In the genomic region with DNA sequence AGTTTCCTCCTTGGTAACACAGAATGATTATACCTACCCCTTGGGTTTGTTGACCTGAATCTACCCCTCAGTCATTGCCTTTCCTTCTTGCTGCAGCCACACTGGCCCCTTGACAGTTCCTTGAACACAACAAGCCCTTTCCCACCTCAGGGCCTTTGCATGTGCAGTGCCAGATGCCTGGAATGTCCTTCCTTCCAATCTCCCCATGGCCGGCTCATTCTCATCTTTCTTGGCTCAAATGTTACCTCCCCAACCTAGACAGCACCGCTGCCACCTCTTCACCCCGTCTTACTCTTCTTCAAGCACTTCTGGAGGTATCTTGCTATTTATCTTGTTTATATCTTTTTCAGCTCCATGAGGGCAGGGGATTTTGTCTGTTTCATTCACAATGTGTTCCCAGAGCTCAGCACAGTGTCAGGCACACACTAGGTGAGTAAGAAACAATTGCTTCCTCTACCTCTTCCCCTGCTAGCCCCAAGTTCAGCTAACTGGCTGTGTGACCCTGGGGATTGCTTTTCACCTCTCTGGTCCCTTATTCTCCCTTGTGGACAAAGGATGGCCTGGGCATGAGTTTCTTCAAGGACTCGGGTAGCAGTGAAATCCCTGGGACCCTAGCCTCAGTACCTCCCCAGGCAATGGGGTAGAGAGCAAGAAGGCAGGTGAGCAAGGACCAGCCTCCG, we compare ENCODE assay signal across 19 cellular contexts.
DNase-seq lines count a peak whose midpoint lies in the region; ATAC-seq, FAIRE-seq and TF ChIP-seq lines count a peak whose summit lies in the region.
"Had no signal": no experiment of that assay in that cellular context is flagged by ENCODE, and none has a peak within 500 bp of the region (broad histone marks: within the 10 kb centered on the region; RNA-seq: fewer than 3 reads in every experiment).

No MANE protein-coding gene starts in this region.

- WGBS in H1 (ENCODE audit: extremely low coverage in 1 of 2, insufficient coverage in 1 of 2, insufficient read length in 1 of 2, insufficient replicate concordance in 2 of 2, low coverage in 1 of 2, low lambda C conversion rate in 2 of 2, missing lambda C conversion rate in 1 of 2), 2 experiments: 90% methylated on average over 4 of the region's 5 CpGs; no CpG with 5 or more reads in 1 of the 2 experiments
- 79 to 80% methylated on average over 4 to 5 of the region's 5 CpGs for WGBS in testis, 2 donors

- no peak overlapping the region for H2BK120ac ChIP-seq in H1 (replicated peaks; ENCODE audit: low read depth, low read length)

- H3K4me3 ChIP-seq in H1 (ENCODE audit: extremely low read depth in 1 of 4, insufficient read depth in 2 of 4, low read depth in 3 of 4, low read length in 4 of 4) (no peak overlapping the region), muscle layer of duodenum (ENCODE audit: low read depth in 1 of 2, low read length in 2 of 2) (no peak overlapping the region), testis (no peak overlapping the region)
- H3K4me3 ChIP-seq: GM12878 had no signal

- H2BK5ac ChIP-seq in H1 (ENCODE audit: low read depth, low read length): no peak overlapping the region

- no peak overlapping the region for H2BK12ac ChIP-seq in H1 (ENCODE audit: low read depth, low read length)

- H3K27ac ChIP-seq in RWPE1: peak overlapping the region; percentile 91
- H3K27ac ChIP-seq in H1 (ENCODE audit: low read depth, low read length): no peak overlapping the region
- H3K27ac ChIP-seq in muscle layer of duodenum (ENCODE audit: low read length): peak overlapping the region; percentile 25
- H3K27ac ChIP-seq in testis: peak overlapping the region; percentile 20 to 74
- H3K27ac ChIP-seq in foreskin keratinocyte: no peak overlapping the region

- no peak overlapping the region; the same call in 1 of the 2 replicates for H2BK15ac ChIP-seq in H1 (ENCODE audit: low read length)

- H3K23me2 ChIP-seq in H1 (ENCODE audit: low read depth, low read length): no peaks in the 10 kb centered on the region

- no peak overlapping the region for H4K8ac ChIP-seq in H1 (ENCODE audit: extremely low read depth, insufficient read depth, low read length)

- TF ChIP-seq EP300 in H1 (IDR thresholded peaks at IDR 0.05; ENCODE audit: borderline replicate concordance in 1 of 2, low read depth in 2 of 2, low read length in 2 of 2): no peak

- TF ChIP-seq CTCF in RWPE1 (conservative IDR thresholded peaks at IDR 0.05; ENCODE audit: low read depth): no peak
- no peak for TF ChIP-seq CTCF in H1 (IDR thresholded peaks at IDR 0.05; ENCODE audit: control extremely low read depth in 1 of 3, insufficient read depth in 1 of 3, low read depth in 1 of 3, low read length in 3 of 3)
- TF ChIP-seq CTCF in testis (IDR thresholded peaks at IDR 0.05): no peak
- no peak for TF ChIP-seq CTCF in foreskin keratinocyte (conservative IDR thresholded peaks at IDR 0.05)

- H3K9me3 ChIP-seq in H1 (ENCODE audit: insufficient read depth in 2 of 2, low read depth in 1 of 2, low read length in 1 of 2) (no peaks in the 10 kb centered on the region), muscle layer of duodenum (ENCODE audit: control insufficient read depth in 1 of 2, low read length in 2 of 2) (no peaks in the 10 kb centered on the region), testis (no peaks in the 10 kb centered on the region)

- TF ChIP-seq RAD21 in H1 (IDR thresholded peaks at IDR 0.05 in 1 of 2, conservative IDR thresholded peaks at IDR 0.05 in 1 of 2; ENCODE audit: low read depth in 2 of 2, low read length in 2 of 2): no peak

- H3K4me2 ChIP-seq in H1 (ENCODE audit: insufficient read depth in 1 of 2, low read depth in 2 of 2, low read length in 2 of 2): no peak overlapping the region

- H3K4me1 ChIP-seq in H1 (replicated peaks in 1 of 4; ENCODE audit: control insufficient read depth in 3 of 4, insufficient read depth in 4 of 4, low read length in 3 of 4): peaks cover 0 to 7% (median 3%) of the 10 kb centered on the region in 4 experiments; a peak in 4 of 7 replicates
- H3K4me1 ChIP-seq in muscle layer of duodenum (ENCODE audit: control insufficient read depth in 1 of 2, insufficient read depth in 2 of 2, low read length in 2 of 2): peaks cover 1 to 18% of the 10 kb centered on the region in 2 donors
- H3K4me1 ChIP-seq in testis: peaks cover 22% of the 10 kb centered on the region
- H3K4me1 ChIP-seq in foreskin keratinocyte: peaks cover 5% of the 10 kb centered on the region

- no peak overlapping the region for H3K4ac ChIP-seq in H1 (replicated peaks; ENCODE audit: insufficient read length, low read depth, low read length)

- FAIRE-seq in H1 (lab: Jason Lieb, UNC): no peak
- FAIRE-seq: GM12878 had no signal

- H3K79me1 ChIP-seq in H1 (ENCODE audit: low read depth, low read length): no peaks in the 10 kb centered on the region

- intact Hi-C loops in testis (cut with DNase I; ENCODE audit: low total_unique reads): no loop called here

- no peaks in the 10 kb centered on the region for H4K20me1 ChIP-seq in H1 (replicated peaks in 1 of 2; ENCODE audit: control insufficient read depth in 1 of 2, insufficient read depth in 2 of 2, low read length in 2 of 2)

- POLR2A ChIA-PET in RWPE1 (lab: Yijun Ruan, JAX; ENCODE audit: low non-redundant PET) (no interaction called here), H1 (lab: Charles Lee; ENCODE audit: partially characterized antibody) (interaction anchor here (2.0 kb wide), 1 partner anchor 17 kb away, joined by 6 read pairs; no protein-coding TSS in a partner anchor)

- no peak overlapping the region for H2BK20ac ChIP-seq in H1 (ENCODE audit: low read length)

- no peaks in the 10 kb centered on the region for H3K27me3 ChIP-seq in H1 (replicated peaks in 1 of 4; ENCODE audit: control insufficient read depth in 3 of 4, extremely low read depth in 1 of 4, insufficient read depth in 3 of 4, low read length in 3 of 4)
- no peaks in the 10 kb centered on the region for H3K27me3 ChIP-seq in muscle layer of duodenum (ENCODE audit: low read depth, low read length)
- no peaks in the 10 kb centered on the region for H3K27me3 ChIP-seq in testis
- H3K27me3 ChIP-seq in foreskin keratinocyte: peaks cover 9% of the 10 kb centered on the region

- H3K23ac ChIP-seq in H1 (ENCODE audit: insufficient read length): no peak overlapping the region

- no peak overlapping the region for H3K56ac ChIP-seq in H1 (replicated peaks; ENCODE audit: insufficient read length, low read depth, low read length)

- no peak overlapping the region for H3K9ac ChIP-seq in H1 (replicated peaks in 1 of 4; ENCODE audit: extremely low read depth in 1 of 4, low read depth in 3 of 4, low read length in 3 of 4)

- no peak overlapping the region for H4K5ac ChIP-seq in H1 (ENCODE audit: insufficient read length, low read depth, low read length)

- H3K14ac ChIP-seq in H1 (ENCODE audit: insufficient read length): no peak overlapping the region

- H3K79me2 ChIP-seq in H1 (ENCODE audit: control insufficient read depth in 1 of 2, insufficient read depth in 2 of 2, low read length in 2 of 2): no peaks in the 10 kb centered on the region

- H3K36me3 ChIP-seq in H1 (ENCODE audit: control insufficient read depth in 2 of 4, insufficient read depth in 4 of 4, low read length in 3 of 4) (no peaks in the 10 kb centered on the region), muscle layer of duodenum (ENCODE audit: control insufficient read depth in 1 of 2, insufficient read depth in 2 of 2, low read length in 2 of 2) (no peaks in the 10 kb centered on the region), testis (ENCODE audit: low read depth, missing control alignments) (no peaks in the 10 kb centered on the region)

- no peak overlapping the region for H4K91ac ChIP-seq in H1 (replicated peaks; ENCODE audit: insufficient read length, low read length)

- H2AFZ ChIP-seq in H1 (ENCODE audit: low read length): no peak overlapping the region

- ATAC-seq in activated CD4-positive, CD25-positive, alpha-beta regulatory T cell treated with anti-CD3 and anti-CD28 coated beads, Interleukin-2, amount 50 U/mL, for 24 hours: no peak
- no peak for ATAC-seq in foreskin keratinocyte
- ATAC-seq: activated T-cell treated with anti-CD3 and anti-CD28 coated beads, Interleukin-2, amount 50 U/mL, for 72 hours; GM12878; stimulated activated memory B cell treated with anti-CD40 and anti-IgM and Interleukin-4, amounts not matched to agents 10 μg/mL and 1 μg/mL and 100 μg/mL, for 72 hours had no signal

- CTCF ChIA-PET in RWPE1 (lab: Yijun Ruan, JAX): interaction anchor here (0.7 kb wide), 1 partner anchor 193 kb away, joined by 4 read pairs; no protein-coding TSS in a partner anchor
- CTCF ChIA-PET in H1 (lab: Charles Lee; ENCODE audit: partially characterized antibody): interaction anchor here (0.6 kb wide), 1 partner anchor 142 kb away, joined by 3 read pairs; no protein-coding TSS in a partner anchor

- no peak for DNase-seq in RWPE1 (ENCODE audit: low spot score)
- DNase-seq in H1 (ENCODE audit: low read depth in 1 of 2, low spot score in 2 of 2): no peak
- DNase-seq in testis: no peak
- DNase-seq in nucleus accumbens (lab: John Stamatoyannopoulos, UW): no peak
- DNase-seq in NCI-H446 (lab: John Stamatoyannopoulos, UW): no peak
- DNase-seq in foreskin keratinocyte: no peak
- DNase-seq: activated CD4-positive, alpha-beta T cell treated with anti-CD3 and anti-CD28 coated beads, Interleukin-2, amount 10 ng/mL, durations not matched to agents 7 days and 5 days; activated T-cell treated with anti-CD3 and anti-CD28 coated beads, Interleukin-2, amount 50 U/mL, for 72 hours; CD4-positive, CD25-positive, alpha-beta regulatory T cell; effector CD8-positive, alpha-beta T cell; glutamatergic neuron; NCI-H1436; NCI-H524 treated with DMSO at 0.1 percent for 48 hours; RPMI8226; stimulated activated CD4-positive, alpha-beta T cell treated with anti-CD3 and anti-CD28 coated beads, Interleukin-4, amount 100 ng/mL, for 4 hours had no signal

- TF ChIP-seq POLR2A in H1 (IDR thresholded peaks at IDR 0.05; ENCODE audit: control extremely low read depth in 1 of 2, low read depth in 2 of 2, low read length in 2 of 2) (no peak), testis (IDR thresholded peaks at IDR 0.05) (no peak)

- no peak overlapping the region for H2AK5ac ChIP-seq in H1 (ENCODE audit: low read depth, low read length)

- no peak overlapping the region for H3K18ac ChIP-seq in H1 (ENCODE audit: extremely low read depth, low read length)

TF ChIP-seq in H1, 55 proteins besides CTCF, POLR2A, EP300 and RAD21:
- no peak for TF ChIP-seq EGR1 (IDR thresholded peaks at IDR 0.05; ENCODE audit: borderline replicate concordance, low read depth, low read length)
- TF ChIP-seq KDM1A (IDR thresholded peaks at IDR 0.05; ENCODE audit: borderline replicate concordance, low read length): peak; percentile 83
- TF ChIP-seq CBX8 (IDR thresholded peaks at IDR 0.05; ENCODE audit: borderline replicate concordance, low read depth, low read length): no peak
- TF ChIP-seq RNF2 (IDR thresholded peaks at IDR 0.05; ENCODE audit: borderline replicate concordance, low read depth, low read length, missing control alignments, poor library complexity, severe bottlenecking): no peak
TF ChIP-seq in H1: peak in this region for 1.

Comparison
In these comparisons a context has a peak if more than half of its experiments do, and no peak if none do; other contexts are left out.
1. H3K27ac ChIP-seq: peak in RWPE1 (single experiment), muscle layer of duodenum (single experiment) and testis (2 of 2); none in H1 (single experiment) and foreskin keratinocyte (single experiment).